In genomic region chr6:25150863-25151262, GRCh38 we compare ENCODE assay signal across 19 cellular contexts.
"Had no signal": no experiment of that assay in that cellular context is flagged by ENCODE, and none has a peak within 500 bp of the region (broad histone marks: within the 10 kb centered on the region; RNA-seq: fewer than 3 reads in every experiment).

No MANE protein-coding gene starts in this region.

- DNase-seq: Kasumi-1, NCI-H1092, NCI-H1105 treated with DMSO at 0.1 percent for 48 hours, NCI-H1417 treated with DMSO at 0.1 percent for 48 hours, NCI-H146, NCI-H1694 treated with DMSO at 0.1 percent for 48 hours, NCI-H1930, NCI-H2081, NCI-H2107, NCI-H2227 treated with DMSO at 0.1 percent for 48 hours, NCI-H524, NCI-H526 treated with DMSO at 0.1 percent for 48 hours, NCI-H774, SHP77, SK-N-SH had no signal

- ATAC-seq: K562 had no signal

- H3K4me3 ChIP-seq: K562 had no signal

- FAIRE-seq: K562, RCC 7860 had no signal

- H3K9ac ChIP-seq: KMS-11, SK-N-SH had no signal

- H3K27ac ChIP-seq: KMS-11, RWPE1 had no signal

- H3K4me2 ChIP-seq: KMS-11, SK-N-SH had no signal

- H3K9me3 ChIP-seq: SK-N-SH had no signal
